ENCODE assay signal across 8 cellular contexts in the genomic region with DNA sequence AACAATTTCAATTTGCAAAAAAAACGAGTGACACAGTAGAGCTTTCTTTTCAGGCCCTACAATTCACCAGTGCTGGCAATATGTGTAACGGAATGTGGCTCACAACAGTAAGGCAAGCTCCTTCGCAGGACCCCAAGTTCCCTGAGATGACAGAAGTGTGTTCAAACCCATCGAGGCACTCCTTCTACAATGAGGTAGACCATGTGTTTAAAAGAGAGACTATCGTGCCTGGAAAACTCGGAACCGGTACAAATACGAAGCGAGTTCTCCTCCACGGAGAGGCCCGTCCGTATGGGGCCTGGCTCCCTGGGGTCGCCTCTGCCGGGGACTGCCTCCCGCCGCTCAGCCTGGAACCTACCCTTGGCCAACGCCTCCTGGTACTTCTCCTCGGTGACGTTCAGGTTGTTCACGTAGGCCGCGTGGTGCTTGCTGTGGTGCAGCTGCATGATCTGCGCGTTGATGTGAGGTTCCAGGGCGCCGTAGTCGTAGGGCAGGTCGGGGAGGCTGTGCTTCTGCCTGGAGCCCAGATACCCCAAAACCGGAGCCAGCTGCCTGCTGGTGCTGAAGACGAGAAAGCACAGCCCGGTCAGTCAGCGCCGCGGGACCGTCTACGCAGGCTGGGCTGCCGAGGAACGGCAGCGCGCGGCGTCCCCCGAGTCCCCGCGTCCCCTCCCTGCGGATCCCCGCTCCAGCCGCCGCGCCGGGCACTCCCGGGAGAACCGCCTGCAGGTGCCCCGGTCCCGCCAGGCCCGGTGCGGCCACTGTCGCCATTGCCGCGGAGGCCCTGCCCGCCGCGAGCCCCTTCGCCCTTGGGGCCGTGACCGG. TPM values are rescaled to one million over a fixed set of nuclear protein-coding genes. Genes with fewer than 3 reads are reported as not detected.
DNase-seq lines count a peak whose midpoint lies in the region; ATAC-seq, FAIRE-seq and TF ChIP-seq lines count a peak whose summit lies in the region.

No MANE protein-coding gene starts in this region.

- TF ChIP-seq CTCF in A549 (IDR thresholded peaks at IDR 0.05), result no peak

- no peak for FAIRE-seq in A549 (lab: Jason Lieb, UNC)

- POLR2A ChIA-PET in A549 (lab: Yijun Ruan, JAX), result interaction anchor here (1.4 to 3.8 kb wide), 3 partner anchors 9 to 98 kb away, joined by 7 to 29 read pairs (median 12); a partner anchor contains a TSS

- DNase-seq in A549 (ENCODE audit: low read depth in 1 of 2, low spot score in 1 of 2) (peak in 1 of 2 experiments; percentile 51), NCI-H526 treated with DMSO at 0.1 percent for 48 hours (lab: John Stamatoyannopoulos, UW) (peak; percentile 38), epithelial cell of prostate (ENCODE audit: low read depth, low spot score) (no peak)
- DNase-seq in activated CD8-positive, alpha-beta memory T cell treated with anti-CD3 and anti-CD28 coated beads, Interleukin-2, amount 50 U/mL, for 48 hours, result peak; percentile 82
- DNase-seq in stimulated activated CD8-positive, alpha-beta memory T cell treated with anti-CD3 and anti-CD28 coated beads, Interleukin-7, amount 100 ng/mL, for 4 hours (ENCODE audit: low read depth in 2 of 2), result peak; percentile 34 to 52

- no peak for TF ChIP-seq EP300 in A549 (IDR thresholded peaks at IDR 0.05)

- no peaks in the 10 kb centered on the region for H3K9me3 ChIP-seq in A549
- H3K9me3 ChIP-seq in mucosa of stomach (ENCODE audit: control insufficient read depth, low read length), result no peaks in the 10 kb centered on the region

- no peaks in the 10 kb centered on the region for H3K27me3 ChIP-seq in mucosa of stomach (ENCODE audit: control insufficient read depth, insufficient read depth, low read length)

- peak; percentile 67 to 68 for ATAC-seq in A549
- peak; percentile 20 for ATAC-seq in GM18861 (IDR thresholded peaks at IDR 0.05; ENCODE audit: unreplicated experiment)
- ATAC-seq in HG03095 (IDR thresholded peaks at IDR 0.05; ENCODE audit: unreplicated experiment), result peak; percentile 35

- CTCF ChIA-PET in A549 (lab: Yijun Ruan, JAX), result interaction anchor here (0.6 to 5.1 kb wide), 9 partner anchors 11 to 389 kb away, joined by 4 to 29 read pairs (median 8); a partner anchor contains a TSS

- H3K4me3 ChIP-seq in A549, result peak overlapping the region; percentile 72
- H3K4me3 ChIP-seq in mucosa of stomach (ENCODE audit: low read length), result peak overlapping the region; percentile 40

- TF ChIP-seq POLR2A in A549 (IDR thresholded peaks at IDR 0.05; ENCODE audit: low read length), result no peak

- TF ChIP-seq RAD21 in A549 (conservative IDR thresholded peaks at IDR 0.05 in 1 of 2, IDR thresholded peaks at IDR 0.05 in 1 of 2), result no peak

- peak overlapping the region; percentile 72 for H3K9ac ChIP-seq in mucosa of stomach (ENCODE audit: low read length)

- H3K27ac ChIP-seq in A549, result peak overlapping the region; percentile 95 to 100
- peak overlapping the region; percentile 80 for H3K27ac ChIP-seq in epithelial cell of prostate

- no peaks in the 10 kb centered on the region for H3K36me3 ChIP-seq in mucosa of stomach (ENCODE audit: control insufficient read depth, insufficient read depth, low read length)

- 10% methylated on average over 16 of the region's 66 CpGs for WGBS in A549 (ENCODE audit: missing lambda C conversion rate)

- H3K4me1 ChIP-seq in A549 (peaks cover 20% of the 10 kb centered on the region), mucosa of stomach (ENCODE audit: control insufficient read depth, insufficient read depth, low read length) (peaks cover 18% of the 10 kb centered on the region)

- peak overlapping the region; percentile 97 for H3K4me2 ChIP-seq in A549

TF ChIP-seq in A549, 52 proteins besides CTCF, POLR2A, EP300 and RAD21:
- TF ChIP-seq, protein P1, sequence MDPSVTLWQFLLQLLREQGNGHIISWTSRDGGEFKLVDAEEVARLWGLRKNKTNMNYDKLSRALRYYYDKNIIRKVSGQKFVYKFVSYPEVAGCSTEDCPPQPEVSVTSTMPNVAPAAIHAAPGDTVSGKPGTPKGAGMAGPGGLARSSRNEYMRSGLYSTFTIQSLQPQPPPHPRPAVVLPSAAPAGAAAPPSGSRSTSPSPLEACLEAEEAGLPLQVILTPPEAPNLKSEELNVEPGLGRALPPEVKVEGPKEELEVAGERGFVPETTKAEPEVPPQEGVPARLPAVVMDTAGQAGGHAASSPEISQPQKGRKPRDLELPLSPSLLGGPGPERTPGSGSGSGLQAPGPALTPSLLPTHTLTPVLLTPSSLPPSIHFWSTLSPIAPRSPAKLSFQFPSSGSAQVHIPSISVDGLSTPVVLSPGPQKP (IDR thresholded peaks at IDR 0.05; ENCODE audit: low read depth, low read length), result no peak
- TF ChIP-seq, protein P2, sequence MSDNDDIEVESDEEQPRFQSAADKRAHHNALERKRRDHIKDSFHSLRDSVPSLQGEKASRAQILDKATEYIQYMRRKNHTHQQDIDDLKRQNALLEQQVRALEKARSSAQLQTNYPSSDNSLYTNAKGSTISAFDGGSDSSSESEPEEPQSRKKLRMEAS (IDR thresholded peaks at IDR 0.05), result peak; percentile 9; the same call in 1 of the 2 replicates
- TF ChIP-seq SMC3 (IDR thresholded peaks at IDR 0.05), result no peak
- TF ChIP-seq PHF8 (IDR thresholded peaks at IDR 0.05; ENCODE audit: borderline replicate concordance, low read depth), result peak; percentile 45; the same call in 1 of the 2 replicates

RNA-seq across cellular contexts. Expression of a gene that starts 0.5 kb away (rescaled TPM):
- polyA plus RNA-seq in A549 (2011; rRNA removed), result 34.8 and 63.2 TPM in 2 replicates
- 49.3 and 57.5 TPM in 2 replicates for polyA plus RNA-seq in A549 (2012; cell fraction: cytosol; rRNA removed)
- 24.1 and 30.1 TPM in 2 replicates for polyA plus RNA-seq in A549 (2012; cell fraction: nucleus; rRNA removed)
- 81.0 to 81.3 TPM (median 81.1 TPM) in 3 replicates for polyA plus RNA-seq in A549 (2017; fragmentation: RNase III; extraction: RNeasy Plus Mini Kit Qiagen cat#74134 plus additional on column Dnase treatment)
- polyA minus RNA-seq in A549 (2011; rRNA and poly(A)+ RNA removed), result 65.9 and 67.1 TPM in 2 replicates

RNA-seq across cellular contexts. Expression of a gene that starts 34.8 kb away (rescaled TPM):
- 42.4 and 46.1 TPM in 2 replicates for polyA plus RNA-seq in A549 (2011; rRNA removed)
- polyA plus RNA-seq in A549 (2012; cell fraction: cytosol; rRNA removed), result 11.3 and 11.4 TPM in 2 replicates
- polyA plus RNA-seq in A549 (2012; cell fraction: nucleus; rRNA removed), result 5.0 and 10.8 TPM in 2 replicates
- polyA plus RNA-seq in A549 (2017; fragmentation: RNase III; extraction: RNeasy Plus Mini Kit Qiagen cat#74134 plus additional on column Dnase treatment), result 53.2 to 54.0 TPM (median 53.9 TPM) in 3 replicates
- polyA minus RNA-seq in A549 (2011; rRNA and poly(A)+ RNA removed), result 23.1 and 26.1 TPM in 2 replicates
